Comparison of ENCODE assay signal across 14 cellular contexts in genomic region chr1:229368347-229368746, GRCh38. TPM values are rescaled to one million over a fixed set of nuclear protein-coding genes. Genes with fewer than 3 reads are reported as not detected.
DNase-seq lines count a peak whose midpoint lies in the region; ATAC-seq, FAIRE-seq and TF ChIP-seq lines count a peak whose summit lies in the region.
"Had no signal": no experiment of that assay in that cellular context is flagged by ENCODE, and none has a peak within 500 bp of the region (broad histone marks: within the 10 kb centered on the region; RNA-seq: fewer than 3 reads in every experiment).

No MANE protein-coding gene starts in this region.

- no peak overlapping the region for H4K91ac ChIP-seq in IMR-90 (ENCODE audit: insufficient read depth, low read depth, low read length)

- H3K27ac ChIP-seq in IMR-90 (ENCODE audit: insufficient read depth, low read length): no peak overlapping the region
- H3K27ac ChIP-seq: gastroesophageal sphincter, pancreas, thoracic aorta had no signal

- CTCF ChIA-PET in IMR-90 (lab: Yijun Ruan, JAX): no interaction called here

- no peaks in the 10 kb centered on the region for H3K9me1 ChIP-seq in IMR-90 (ENCODE audit: insufficient read depth, low read length)

- no peak for TF ChIP-seq RAD21 in IMR-90 (IDR thresholded peaks at IDR 0.05; ENCODE audit: low read length)

- no peak overlapping the region for H2AFZ ChIP-seq in IMR-90 (replicated peaks; ENCODE audit: low read length, poor library complexity)

- H3K9me3 Mint-ChIP-seq in activated T-helper 1 cell treated with anti-CD3 and anti-CD28 coated beads, Interleukin-12 subunit alpha, Interleukin-12 subunit beta, Interleukin-2, Interleukin-4 antibody, amounts not matched to agents 30 ng/mL and 10 ng/mL and 1 ng/mL, durations not matched to agents 14 hours and 24 hours and 36 hours: no peaks in the 10 kb centered on the region
- H3K9me3 Mint-ChIP-seq in T-helper 2 cell treated with Interferon-gamma antibody and Interleukin-4, amounts not matched to agents 5 μg/mL and 100 μg/mL, for 36 hours: peaks cover 3% of the 10 kb centered on the region
- H3K9me3 Mint-ChIP-seq: activated naive CD8-positive, alpha-beta T cell treated with anti-CD3 and anti-CD28 coated beads, Interleukin-2, amount 50 U/mL, for 24 hours had no signal

- no peaks in the 10 kb centered on the region for H3K79me1 ChIP-seq in IMR-90 (ENCODE audit: low read depth in 1 of 2, low read length in 2 of 2)

- H3K9ac ChIP-seq in IMR-90 (ENCODE audit: low read depth, low read length): no peak overlapping the region

- no peak for DNase-seq in GM12892 (ENCODE audit: insufficient read length)
- DNase-seq in IMR-90: no peak
- no peak for DNase-seq in T-helper 1 cell
- no peak for DNase-seq in activated CD4-positive, alpha-beta T cell treated with anti-CD3 and anti-CD28 coated beads, Interleukin-2, amount 50 U/mL, for 4 hours
- DNase-seq in activated T-helper 1 cell treated with anti-CD3 and anti-CD28 coated beads, Interleukin-12 subunit alpha, Interleukin-12 subunit beta, Interleukin-2, Interleukin-4 antibody, amounts not matched to agents 30 ng/mL and 10 ng/mL and 1 ng/mL, durations not matched to agents 14 hours and 24 hours and 36 hours (ENCODE audit: low spot score): no peak
- no peak for DNase-seq in T-helper 2 cell treated with Interferon-gamma antibody and Interleukin-4, amounts not matched to agents 5 μg/mL and 100 μg/mL, for 36 hours (ENCODE audit: low spot score)
- DNase-seq: activated naive CD8-positive, alpha-beta T cell treated with anti-CD3 and anti-CD28 coated beads, Interleukin-2, amount 50 U/mL, for 24 hours; dermis blood vessel endothelial cell; GF-D8; pancreas had no signal

- H3K4me3 ChIP-seq in IMR-90 (ENCODE audit: insufficient read depth, low read depth, low read length): no peak overlapping the region
- H3K4me3 ChIP-seq: gastroesophageal sphincter, pancreas, thoracic aorta had no signal

- ATAC-seq in GM19452 (IDR thresholded peaks at IDR 0.05; ENCODE audit: unreplicated experiment) (peak; percentile 77), HG02870 (IDR thresholded peaks at IDR 0.05; ENCODE audit: unreplicated experiment) (peak; percentile 71), IMR-90 (ENCODE audit: low read depth) (no peak)
- ATAC-seq: activated naive CD8-positive, alpha-beta T cell treated with anti-CD3 and anti-CD28 coated beads, Interleukin-2, amount 50 U/mL, for 24 hours; gastroesophageal sphincter; pancreas had no signal

- H3K23ac ChIP-seq in IMR-90 (ENCODE audit: low read depth, low read length): no peak overlapping the region

- POLR2A ChIA-PET in IMR-90 (lab: Charles Lee; ENCODE audit: unreplicated experiment): no interaction called here

- no peak for TF ChIP-seq POLR2A in GM12892 (IDR thresholded peaks at IDR 0.05; ENCODE audit: low read depth, low read length)
- no peak for TF ChIP-seq POLR2A in IMR-90 (IDR thresholded peaks at IDR 0.05; ENCODE audit: low read depth, low read length)

- no peaks in the 10 kb centered on the region for H3K4me1 Mint-ChIP-seq in activated T-helper 1 cell treated with anti-CD3 and anti-CD28 coated beads, Interleukin-12 subunit alpha, Interleukin-12 subunit beta, Interleukin-2, Interleukin-4 antibody, amounts not matched to agents 30 ng/mL and 10 ng/mL and 1 ng/mL, durations not matched to agents 14 hours and 24 hours and 36 hours (ENCODE audit: low read depth)
- H3K4me1 Mint-ChIP-seq in T-helper 2 cell treated with Interferon-gamma antibody and Interleukin-4, amounts not matched to agents 5 μg/mL and 100 μg/mL, for 36 hours (ENCODE audit: low read depth): no peaks in the 10 kb centered on the region
- H3K4me1 Mint-ChIP-seq: activated naive CD8-positive, alpha-beta T cell treated with anti-CD3 and anti-CD28 coated beads, Interleukin-2, amount 50 U/mL, for 24 hours had no signal

- H3K27ac Mint-ChIP-seq in activated T-helper 1 cell treated with anti-CD3 and anti-CD28 coated beads, Interleukin-12 subunit alpha, Interleukin-12 subunit beta, Interleukin-2, Interleukin-4 antibody, amounts not matched to agents 30 ng/mL and 10 ng/mL and 1 ng/mL, durations not matched to agents 14 hours and 24 hours and 36 hours: no peak overlapping the region
- no peak overlapping the region for H3K27ac Mint-ChIP-seq in T-helper 2 cell treated with Interferon-gamma antibody and Interleukin-4, amounts not matched to agents 5 μg/mL and 100 μg/mL, for 36 hours
- H3K27ac Mint-ChIP-seq: activated naive CD8-positive, alpha-beta T cell treated with anti-CD3 and anti-CD28 coated beads, Interleukin-2, amount 50 U/mL, for 24 hours had no signal

- no peak overlapping the region for H2AK9ac ChIP-seq in IMR-90 (replicated peaks; ENCODE audit: low read depth, low read length, poor library complexity)

- dilution Hi-C loops in IMR-90 (cut with HindIII; ENCODE audit: low sequenced_read_pairs, unreplicated experiment): no loop called here

- H2AK5ac ChIP-seq in IMR-90 (ENCODE audit: low read depth, low read length): no peak overlapping the region

- H3K27me3 ChIP-seq in IMR-90 (ENCODE audit: control insufficient read depth, insufficient read depth, low read length): peaks cover 22% of the 10 kb centered on the region
- H3K27me3 ChIP-seq: pancreas had no signal

- H3K4me2 ChIP-seq in IMR-90 (ENCODE audit: low read depth, low read length): no peak overlapping the region

- no peak for TF ChIP-seq CTCF in IMR-90 (conservative IDR thresholded peaks at IDR 0.05; ENCODE audit: low read depth, low read length)

- H2BK20ac ChIP-seq in IMR-90 (ENCODE audit: low read depth, low read length): no peak overlapping the region

- peaks cover 25% of the 10 kb centered on the region for H3K27me3 Mint-ChIP-seq in activated T-helper 1 cell treated with anti-CD3 and anti-CD28 coated beads, Interleukin-12 subunit alpha, Interleukin-12 subunit beta, Interleukin-2, Interleukin-4 antibody, amounts not matched to agents 30 ng/mL and 10 ng/mL and 1 ng/mL, durations not matched to agents 14 hours and 24 hours and 36 hours (ENCODE audit: insufficient read depth)
- peaks cover 47% of the 10 kb centered on the region for H3K27me3 Mint-ChIP-seq in T-helper 2 cell treated with Interferon-gamma antibody and Interleukin-4, amounts not matched to agents 5 μg/mL and 100 μg/mL, for 36 hours (ENCODE audit: low read depth)

- H3K14ac ChIP-seq in IMR-90 (replicated peaks; ENCODE audit: low read depth, low read length): no peak overlapping the region

- no peak overlapping the region for H2BK120ac ChIP-seq in IMR-90 (ENCODE audit: low read depth, low read length)

- no peak overlapping the region for H4K5ac ChIP-seq in IMR-90 (ENCODE audit: low read depth, low read length)

- no peaks in the 10 kb centered on the region for H3K4me1 ChIP-seq in IMR-90 (ENCODE audit: control insufficient read depth, insufficient read depth, low read length)
- H3K4me1 ChIP-seq: gastroesophageal sphincter, pancreas had no signal

- WGBS in IMR-90 (ENCODE audit: extremely low coverage in 2 of 2, insufficient read length in 1 of 2), 2 experiments: no CpG with 5 or more reads among the region's 2 CpGs

- H2BK5ac ChIP-seq in IMR-90 (ENCODE audit: low read depth, low read length, poor library complexity, severe bottlenecking): no peak overlapping the region

- intact Hi-C loops in IMR-90 (cut with micrococcal nuclease): no loop called here
- intact Hi-C loops in activated T-helper 1 cell treated with anti-CD3 and anti-CD28 coated beads, Interleukin-12 subunit alpha, Interleukin-12 subunit beta, Interleukin-2, Interleukin-4 antibody, amounts not matched to agents 30 ng/mL and 10 ng/mL and 1 ng/mL, durations not matched to agents 14 hours and 24 hours and 36 hours (cut with micrococcal nuclease): no loop called here

- H3K36me3 ChIP-seq in IMR-90 (ENCODE audit: control insufficient read depth, insufficient read depth, low read length): no peaks in the 10 kb centered on the region
- H3K36me3 ChIP-seq: gastroesophageal sphincter, pancreas, thoracic aorta had no signal

- in situ Hi-C loops in IMR-90 (cut with MboI; ENCODE audit: low sequenced_read_pairs): no loop called here

- no TSS peak for BruUV-seq in IMR-90 (replicated peaks; lab: Mats Ljungman, UMichigan)

- no peak overlapping the region for H3K4me3 Mint-ChIP-seq in activated T-helper 1 cell treated with anti-CD3 and anti-CD28 coated beads, Interleukin-12 subunit alpha, Interleukin-12 subunit beta, Interleukin-2, Interleukin-4 antibody, amounts not matched to agents 30 ng/mL and 10 ng/mL and 1 ng/mL, durations not matched to agents 14 hours and 24 hours and 36 hours
- H3K4me3 Mint-ChIP-seq in T-helper 2 cell treated with Interferon-gamma antibody and Interleukin-4, amounts not matched to agents 5 μg/mL and 100 μg/mL, for 36 hours: no peak overlapping the region
- H3K4me3 Mint-ChIP-seq: activated naive CD8-positive, alpha-beta T cell treated with anti-CD3 and anti-CD28 coated beads, Interleukin-2, amount 50 U/mL, for 24 hours had no signal

- H4K20me1 ChIP-seq in IMR-90 (ENCODE audit: insufficient read depth, low read length): no peaks in the 10 kb centered on the region

- H3K18ac ChIP-seq in IMR-90 (ENCODE audit: low read depth, low read length): no peak overlapping the region

- no peak overlapping the region for H3K4ac ChIP-seq in IMR-90 (ENCODE audit: low read depth, low read length)

- H4K8ac ChIP-seq in IMR-90 (ENCODE audit: low read depth in 2 of 2, low read length in 2 of 2): no peak overlapping the region

- H3K56ac ChIP-seq in IMR-90 (ENCODE audit: extremely low read depth, insufficient read depth, low read length): no peak overlapping the region

- no peak overlapping the region for H2BK15ac ChIP-seq in IMR-90 (ENCODE audit: low read depth, low read length)

- FAIRE-seq in GM12892 (lab: Jason Lieb, UNC): peak; percentile 90
- FAIRE-seq: pancreas had no signal

- no peaks in the 10 kb centered on the region for H3K9me3 ChIP-seq in IMR-90 (ENCODE audit: control insufficient read depth, insufficient read depth, low read length)
- H3K9me3 ChIP-seq: gastroesophageal sphincter, pancreas, thoracic aorta had no signal

- H3K36me3 Mint-ChIP-seq in activated T-helper 1 cell treated with anti-CD3 and anti-CD28 coated beads, Interleukin-12 subunit alpha, Interleukin-12 subunit beta, Interleukin-2, Interleukin-4 antibody, amounts not matched to agents 30 ng/mL and 10 ng/mL and 1 ng/mL, durations not matched to agents 14 hours and 24 hours and 36 hours (ENCODE audit: low read depth): no peaks in the 10 kb centered on the region
- H3K36me3 Mint-ChIP-seq in T-helper 2 cell treated with Interferon-gamma antibody and Interleukin-4, amounts not matched to agents 5 μg/mL and 100 μg/mL, for 36 hours (ENCODE audit: low read depth): no peaks in the 10 kb centered on the region

TF ChIP-seq in IMR-90, 13 proteins besides CTCF, POLR2A, EP300 and RAD21 (continues in another document):
- 0 out of 2 replicates have a peak, but pooled peaks have one; percentile 2 for TF ChIP-seq CEBPB (IDR thresholded peaks at IDR 0.05; ENCODE audit: low read depth, low read length)

RNA-seq across cellular contexts. Expression of gene CCSAP, which starts 25.5 kb away (rescaled TPM):
- 3.6 TPM for polyA plus RNA-seq in GM12892 (2012; ENCODE audit: missing spikeins)
- total RNA-seq in IMR-90 (2012; rRNA removed): 3.8 and 9.7 TPM in 2 replicates
- 1.8 and 2.3 TPM in 2 replicates for polyA plus RNA-seq in IMR-90 (2012; rRNA removed)
- polyA plus RNA-seq in IMR-90 (2012; cell fraction: cytosol; rRNA removed): 0.31 and 0.35 TPM in 2 replicates
- polyA plus RNA-seq in IMR-90 (2012; cell fraction: nucleus; rRNA removed; ENCODE audit: low replicate concordance): 0.41 and 2.7 TPM in 2 replicates
- total RNA-seq in activated T-helper 1 cell treated with anti-CD3 and anti-CD28 coated beads, Interleukin-12 subunit alpha, Interleukin-12 subunit beta, Interleukin-2, Interleukin-4 antibody, amounts not matched to agents 30 ng/mL and 10 ng/mL and 1 ng/mL, durations not matched to agents 14 hours and 24 hours and 36 hours: 11.6 and 11.9 TPM in 2 replicates
